17 cellular contexts compared by ENCODE assay signal in genomic region chr18:77622009-77622692, GRCh38.
DNase-seq lines count a peak whose midpoint lies in the region; ATAC-seq, FAIRE-seq and TF ChIP-seq lines count a peak whose summit lies in the region.
"Had no signal": no experiment of that assay in that cellular context is flagged by ENCODE, and none has a peak within 500 bp of the region (broad histone marks: within the 10 kb centered on the region; RNA-seq: fewer than 3 reads in every experiment).

No MANE protein-coding gene starts in this region.

- TF ChIP-seq POLR2A in K562 (conservative IDR thresholded peaks at IDR 0.05): no peak

- in situ Hi-C loops in K562 (cut with MboI): no loop called here

- no peak for FAIRE-seq in K562 (lab: Jason Lieb, UNC)

- peak; percentile 53 for ATAC-seq in activated CD8-positive, alpha-beta T cell treated with anti-CD3 and anti-CD28 coated beads for 36 hours
- no peak for ATAC-seq in activated CD8-positive, alpha-beta T cell treated with anti-CD3 and anti-CD28 coated beads, Interleukin-2, amount 10 ng/mL, durations not matched to agents 7 days and 5 days
- ATAC-seq in K562: no peak
- ATAC-seq: HCT116 had no signal

- no peaks in the 10 kb centered on the region for H3K36me3 Mint-ChIP-seq in activated CD8-positive, alpha-beta T cell treated with anti-CD3 and anti-CD28 coated beads for 36 hours (ENCODE audit: low read depth)
- no peaks in the 10 kb centered on the region for H3K36me3 Mint-ChIP-seq in activated CD8-positive, alpha-beta T cell treated with anti-CD3 and anti-CD28 coated beads, Interleukin-2, amount 10 ng/mL, durations not matched to agents 7 days and 5 days (ENCODE audit: low read depth)

- H3K9me1 ChIP-seq in K562 (ENCODE audit: control insufficient read depth, insufficient read depth, low read length): no peaks in the 10 kb centered on the region

- no peak overlapping the region for H3K4me3 ChIP-seq in K562
- H3K4me3 ChIP-seq: lower lobe of right lung had no signal

- no peak overlapping the region for H2AFZ ChIP-seq in K562 (ENCODE audit: low read depth, low read length)

- CTCF ChIA-PET in activated CD8-positive, alpha-beta T cell treated with anti-CD3 and anti-CD28 coated beads for 36 hours (lab: Charles Lee): no interaction called here
- CTCF ChIA-PET in activated CD8-positive, alpha-beta T cell treated with anti-CD3 and anti-CD28 coated beads, Interleukin-2, amount 10 ng/mL, durations not matched to agents 7 days and 5 days (lab: Charles Lee): no interaction called here
- CTCF ChIA-PET in K562 (lab: Yijun Ruan, JAX; ENCODE audit: low intra/inter-chr PET ratio): no interaction called here

- no peak for TF ChIP-seq EP300 in K562 (IDR thresholded peaks at IDR 0.05; ENCODE audit: low read length)

- H3K4me2 ChIP-seq in K562 (ENCODE audit: insufficient read depth, low read length): no peak overlapping the region

- no peaks in the 10 kb centered on the region for H3K4me1 ChIP-seq in K562 (replicated peaks in 1 of 2; ENCODE audit: control insufficient read depth in 2 of 2, insufficient read depth in 2 of 2, low read length in 2 of 2)
- H3K4me1 ChIP-seq: lower lobe of right lung had no signal

- no peak overlapping the region for H3K27ac Mint-ChIP-seq in activated CD8-positive, alpha-beta T cell treated with anti-CD3 and anti-CD28 coated beads for 36 hours
- H3K27ac Mint-ChIP-seq in activated CD8-positive, alpha-beta T cell treated with anti-CD3 and anti-CD28 coated beads, Interleukin-2, amount 10 ng/mL, durations not matched to agents 7 days and 5 days: no peak overlapping the region
- H3K27ac Mint-ChIP-seq: activated T-helper 2 cell treated with anti-CD3 and anti-CD28 coated beads, Interferon-gamma antibody, Interleukin-2, Interleukin-4, amounts not matched to agents 10 μg/mL and 5 μg/mL and 100 μg/mL, durations not matched to agents 14 hours and 24 hours and 36 hours had no signal

- no peak for TF ChIP-seq RAD21 in K562 (CRISPR knock-in tag; conservative IDR thresholded peaks at IDR 0.05 in 1 of 2, IDR thresholded peaks at IDR 0.05 in 1 of 2)

- H3K27ac ChIP-seq in K562 (ENCODE audit: extremely low read depth, low read depth, low read length): no peak overlapping the region
- H3K27ac ChIP-seq: brain microvascular endothelial cell, lower lobe of right lung, neutrophil had no signal

- TF ChIP-seq CTCF in activated CD8-positive, alpha-beta T cell treated with anti-CD3 and anti-CD28 coated beads for 36 hours (IDR thresholded peaks at IDR 0.05): no peak
- TF ChIP-seq CTCF in K562 (IDR thresholded peaks at IDR 0.05 in 2 of 3, conservative IDR thresholded peaks at IDR 0.05 in 1 of 3; ENCODE audit: insufficient read depth in 2 of 3, low read depth in 1 of 3, low read length in 3 of 3): no peak

- H3K9me3 Mint-ChIP-seq in activated CD8-positive, alpha-beta T cell treated with anti-CD3 and anti-CD28 coated beads for 36 hours: no peaks in the 10 kb centered on the region
- H3K9me3 Mint-ChIP-seq in activated CD8-positive, alpha-beta T cell treated with anti-CD3 and anti-CD28 coated beads, Interleukin-2, amount 10 ng/mL, durations not matched to agents 7 days and 5 days (ENCODE audit: insufficient read depth): no peaks in the 10 kb centered on the region
- H3K9me3 Mint-ChIP-seq: activated T-helper 2 cell treated with anti-CD3 and anti-CD28 coated beads, Interferon-gamma antibody, Interleukin-2, Interleukin-4, amounts not matched to agents 10 μg/mL and 5 μg/mL and 100 μg/mL, durations not matched to agents 14 hours and 24 hours and 36 hours had no signal

- H3K79me2 ChIP-seq in K562 (ENCODE audit: control insufficient read depth, insufficient read depth, low read length): no peaks in the 10 kb centered on the region

- no peaks in the 10 kb centered on the region for H3K27me3 ChIP-seq in K562 (ENCODE audit: control insufficient read depth in 2 of 2, insufficient read depth in 2 of 2, low read length in 2 of 2)
- H3K27me3 ChIP-seq: brain microvascular endothelial cell, neutrophil had no signal

- H3K9ac ChIP-seq in K562 (ENCODE audit: insufficient read depth in 1 of 2, low read depth in 2 of 2, low read length in 2 of 2): no peak overlapping the region

- H3K27me3 Mint-ChIP-seq in activated CD8-positive, alpha-beta T cell treated with anti-CD3 and anti-CD28 coated beads for 36 hours: peaks cover 3% of the 10 kb centered on the region
- no peaks in the 10 kb centered on the region for H3K27me3 Mint-ChIP-seq in activated CD8-positive, alpha-beta T cell treated with anti-CD3 and anti-CD28 coated beads, Interleukin-2, amount 10 ng/mL, durations not matched to agents 7 days and 5 days (ENCODE audit: low read depth)

- intact Hi-C loops in activated CD8-positive, alpha-beta T cell treated with anti-CD3 and anti-CD28 coated beads for 36 hours (cut with micrococcal nuclease): no loop called here
- intact Hi-C loops in K562 (cut with micrococcal nuclease): no loop called here

- WGBS in K562 (ENCODE audit: insufficient coverage, low coverage, missing lambda C conversion rate): 0% methylated on average over 4 of the region's 8 CpGs

- no peaks in the 10 kb centered on the region for H4K20me1 ChIP-seq in K562 (replicated peaks; ENCODE audit: control insufficient read depth, insufficient read depth, low read length)

- H3K36me3 ChIP-seq in K562 (ENCODE audit: control insufficient read depth, insufficient read depth, low read length): no peaks in the 10 kb centered on the region
- H3K36me3 ChIP-seq: brain microvascular endothelial cell, lower lobe of right lung, neutrophil had no signal

- peaks cover 10% of the 10 kb centered on the region for H3K4me1 Mint-ChIP-seq in activated CD8-positive, alpha-beta T cell treated with anti-CD3 and anti-CD28 coated beads for 36 hours (ENCODE audit: low read depth)
- H3K4me1 Mint-ChIP-seq in activated CD8-positive, alpha-beta T cell treated with anti-CD3 and anti-CD28 coated beads, Interleukin-2, amount 10 ng/mL, durations not matched to agents 7 days and 5 days (ENCODE audit: low read depth): no peaks in the 10 kb centered on the region

- H3K9me3 ChIP-seq in K562 (replicated peaks; ENCODE audit: control insufficient read depth, insufficient read depth, low read depth, low read length): no peaks in the 10 kb centered on the region
- H3K9me3 ChIP-seq: lower lobe of right lung, neutrophil had no signal

- BruUV-seq in K562 (replicated peaks; lab: Mats Ljungman, UMichigan): no TSS peak

- POLR2A ChIA-PET in activated CD8-positive, alpha-beta T cell treated with anti-CD3 and anti-CD28 coated beads for 36 hours (lab: Charles Lee): no interaction called here
- POLR2A ChIA-PET in activated CD8-positive, alpha-beta T cell treated with anti-CD3 and anti-CD28 coated beads, Interleukin-2, amount 10 ng/mL, durations not matched to agents 7 days and 5 days (lab: Charles Lee): no interaction called here
- POLR2A ChIA-PET in K562 (lab: Yijun Ruan, JAX): no interaction called here

- H3K4me3 Mint-ChIP-seq in activated CD8-positive, alpha-beta T cell treated with anti-CD3 and anti-CD28 coated beads for 36 hours: no peak overlapping the region
- H3K4me3 Mint-ChIP-seq in activated CD8-positive, alpha-beta T cell treated with anti-CD3 and anti-CD28 coated beads, Interleukin-2, amount 10 ng/mL, durations not matched to agents 7 days and 5 days: no peak overlapping the region

- DNase-seq in activated CD8-positive, alpha-beta T cell treated with anti-CD3 and anti-CD28 coated beads for 36 hours: peak; percentile 12
- DNase-seq in activated CD8-positive, alpha-beta T cell treated with anti-CD3 and anti-CD28 coated beads, Interleukin-2, amount 10 ng/mL, durations not matched to agents 7 days and 5 days: no peak
- DNase-seq in M059J (ENCODE audit: low read depth): peak; percentile 49
- DNase-seq in K562 (ENCODE audit: extremely low read depth in 1 of 4, low spot score in 3 of 4): no peak
- peak; percentile 11 for DNase-seq in stimulated activated CD4-positive, alpha-beta T cell treated with anti-CD3 and anti-CD28 coated beads, Interleukin-4, amount 100 ng/mL, for 24 hours
- DNase-seq in activated gamma-delta T cell (lab: John Stamatoyannopoulos, UW): no peak
- no peak for DNase-seq in cerebellum (ENCODE audit: low spot score)
- no peak for DNase-seq in medulla oblongata (ENCODE audit: extremely low spot score)
- DNase-seq: brain microvascular endothelial cell; Calu3; effector CD8-positive, alpha-beta T cell; lower lobe of right lung; MV-4-11; NCI-H226 had no signal

TF ChIP-seq in K562, 482 proteins besides CTCF, POLR2A, EP300 and RAD21:
- TF ChIP-seq PKNOX1 (IDR thresholded peaks at IDR 0.05): peak; percentile 45; the same call in 1 of the 2 replicates
- no peak for TF ChIP-seq PBX2 (CRISPR knock-in tag; IDR thresholded peaks at IDR 0.05; ENCODE audit: low read depth)
- 0 out of 2 replicates have a peak, but pooled peaks have one; percentile 12 for TF ChIP-seq PBX2 (tag; conservative IDR thresholded peaks at IDR 0.05; ENCODE audit: low read depth)
- TF ChIP-seq NR3C1 (CRISPR knock-in tag; IDR thresholded peaks at IDR 0.05): no peak

Comparison
In these comparisons a context has a peak if more than half of its experiments do, and no peak if none do; other contexts are left out.
1. DNase-seq: peak in activated CD8-positive, alpha-beta T cell treated with anti-CD3 and anti-CD28 coated beads for 36 hours (single experiment), M059J (single experiment) and stimulated activated CD4-positive, alpha-beta T cell treated with anti-CD3 and anti-CD28 coated beads, Interleukin-4, amount 100 ng/mL, for 24 hours (single experiment); none in activated CD8-positive, alpha-beta T cell treated with anti-CD3 and anti-CD28 coated beads, Interleukin-2, amount 10 ng/mL, durations not matched to agents 7 days and 5 days (single experiment), K562 (0 of 4), activated gamma-delta T cell (single experiment), cerebellum (single experiment) and medulla oblongata (single experiment).